1 cellular context compared by ENCODE assay signal in the genomic region with DNA sequence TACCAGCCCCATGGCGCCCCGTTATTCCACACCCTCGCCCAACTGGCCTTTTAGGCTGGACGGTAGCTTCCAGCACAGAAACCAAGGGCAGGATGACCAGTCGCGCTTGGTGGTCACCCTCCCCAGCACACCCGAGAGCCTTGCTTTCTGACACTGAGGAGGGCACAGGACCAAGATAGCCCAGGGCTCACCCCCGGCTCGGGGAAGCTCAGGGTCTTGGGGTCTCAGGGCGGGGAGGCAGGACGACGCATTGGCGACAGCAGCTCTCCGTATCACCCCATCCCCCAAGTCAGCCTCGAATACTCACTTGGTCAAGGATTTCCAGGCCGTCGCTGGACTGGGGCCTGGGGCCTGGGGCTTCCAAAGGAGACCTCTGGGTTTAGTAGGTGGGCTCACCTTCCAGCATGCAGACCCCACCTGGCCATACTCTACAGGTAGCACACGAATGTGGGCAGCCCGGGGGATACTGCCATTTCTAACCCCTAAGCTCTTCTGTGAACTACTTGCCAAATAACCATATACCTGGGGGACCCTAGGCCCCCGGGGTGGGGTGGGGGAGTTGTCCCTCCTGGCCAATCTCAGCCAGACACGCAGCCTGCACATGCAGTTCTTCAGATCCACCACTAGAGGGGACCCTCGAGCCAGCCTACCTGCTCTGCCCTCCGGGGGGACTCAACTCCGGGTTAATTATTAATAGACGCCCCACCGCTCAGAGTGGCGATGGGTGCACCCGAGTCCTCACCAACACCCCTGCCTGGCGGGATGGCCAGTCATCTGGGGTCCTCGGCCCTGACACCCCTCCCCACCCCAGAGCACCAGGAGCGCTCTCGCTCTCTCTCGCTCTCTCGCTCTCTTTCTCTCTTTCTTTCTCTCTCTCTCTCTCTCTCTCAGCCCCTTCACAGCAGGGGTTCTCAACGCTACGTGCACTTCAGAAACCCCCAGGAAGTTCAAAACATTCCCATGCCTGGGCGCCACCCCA.
TF ChIP-seq lines count a peak whose summit lies in the region.

No MANE protein-coding gene starts in this region.

TF ChIP-seq in SK-N-SH, 30 proteins besides CTCF, POLR2A, EP300 and RAD21 (continued from another document):
- TF ChIP-seq, protein P1, sequence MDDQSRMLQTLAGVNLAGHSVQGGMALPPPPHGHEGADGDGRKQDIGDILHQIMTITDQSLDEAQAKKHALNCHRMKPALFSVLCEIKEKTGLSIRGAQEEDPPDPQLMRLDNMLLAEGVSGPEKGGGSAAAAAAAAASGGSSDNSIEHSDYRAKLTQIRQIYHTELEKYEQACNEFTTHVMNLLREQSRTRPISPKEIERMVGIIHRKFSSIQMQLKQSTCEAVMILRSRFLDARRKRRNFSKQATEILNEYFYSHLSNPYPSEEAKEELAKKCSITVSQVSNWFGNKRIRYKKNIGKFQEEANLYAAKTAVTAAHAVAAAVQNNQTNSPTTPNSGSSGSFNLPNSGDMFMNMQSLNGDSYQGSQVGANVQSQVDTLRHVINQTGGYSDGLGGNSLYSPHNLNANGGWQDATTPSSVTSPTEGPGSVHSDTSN (IDR thresholded peaks at IDR 0.05): no peak
- TF ChIP-seq, protein P2, sequence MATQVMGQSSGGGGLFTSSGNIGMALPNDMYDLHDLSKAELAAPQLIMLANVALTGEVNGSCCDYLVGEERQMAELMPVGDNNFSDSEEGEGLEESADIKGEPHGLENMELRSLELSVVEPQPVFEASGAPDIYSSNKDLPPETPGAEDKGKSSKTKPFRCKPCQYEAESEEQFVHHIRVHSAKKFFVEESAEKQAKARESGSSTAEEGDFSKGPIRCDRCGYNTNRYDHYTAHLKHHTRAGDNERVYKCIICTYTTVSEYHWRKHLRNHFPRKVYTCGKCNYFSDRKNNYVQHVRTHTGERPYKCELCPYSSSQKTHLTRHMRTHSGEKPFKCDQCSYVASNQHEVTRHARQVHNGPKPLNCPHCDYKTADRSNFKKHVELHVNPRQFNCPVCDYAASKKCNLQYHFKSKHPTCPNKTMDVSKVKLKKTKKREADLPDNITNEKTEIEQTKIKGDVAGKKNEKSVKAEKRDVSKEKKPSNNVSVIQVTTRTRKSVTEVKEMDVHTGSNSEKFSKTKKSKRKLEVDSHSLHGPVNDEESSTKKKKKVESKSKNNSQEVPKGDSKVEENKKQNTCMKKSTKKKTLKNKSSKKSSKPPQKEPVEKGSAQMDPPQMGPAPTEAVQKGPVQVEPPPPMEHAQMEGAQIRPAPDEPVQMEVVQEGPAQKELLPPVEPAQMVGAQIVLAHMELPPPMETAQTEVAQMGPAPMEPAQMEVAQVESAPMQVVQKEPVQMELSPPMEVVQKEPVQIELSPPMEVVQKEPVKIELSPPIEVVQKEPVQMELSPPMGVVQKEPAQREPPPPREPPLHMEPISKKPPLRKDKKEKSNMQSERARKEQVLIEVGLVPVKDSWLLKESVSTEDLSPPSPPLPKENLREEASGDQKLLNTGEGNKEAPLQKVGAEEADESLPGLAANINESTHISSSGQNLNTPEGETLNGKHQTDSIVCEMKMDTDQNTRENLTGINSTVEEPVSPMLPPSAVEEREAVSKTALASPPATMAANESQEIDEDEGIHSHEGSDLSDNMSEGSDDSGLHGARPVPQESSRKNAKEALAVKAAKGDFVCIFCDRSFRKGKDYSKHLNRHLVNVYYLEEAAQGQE (IDR thresholded peaks at IDR 0.05; ENCODE audit: low read depth, low read length): no peak
- TF ChIP-seq RFX5 (IDR thresholded peaks at IDR 0.05; ENCODE audit: low read length): no peak
